In the genomic region with DNA sequence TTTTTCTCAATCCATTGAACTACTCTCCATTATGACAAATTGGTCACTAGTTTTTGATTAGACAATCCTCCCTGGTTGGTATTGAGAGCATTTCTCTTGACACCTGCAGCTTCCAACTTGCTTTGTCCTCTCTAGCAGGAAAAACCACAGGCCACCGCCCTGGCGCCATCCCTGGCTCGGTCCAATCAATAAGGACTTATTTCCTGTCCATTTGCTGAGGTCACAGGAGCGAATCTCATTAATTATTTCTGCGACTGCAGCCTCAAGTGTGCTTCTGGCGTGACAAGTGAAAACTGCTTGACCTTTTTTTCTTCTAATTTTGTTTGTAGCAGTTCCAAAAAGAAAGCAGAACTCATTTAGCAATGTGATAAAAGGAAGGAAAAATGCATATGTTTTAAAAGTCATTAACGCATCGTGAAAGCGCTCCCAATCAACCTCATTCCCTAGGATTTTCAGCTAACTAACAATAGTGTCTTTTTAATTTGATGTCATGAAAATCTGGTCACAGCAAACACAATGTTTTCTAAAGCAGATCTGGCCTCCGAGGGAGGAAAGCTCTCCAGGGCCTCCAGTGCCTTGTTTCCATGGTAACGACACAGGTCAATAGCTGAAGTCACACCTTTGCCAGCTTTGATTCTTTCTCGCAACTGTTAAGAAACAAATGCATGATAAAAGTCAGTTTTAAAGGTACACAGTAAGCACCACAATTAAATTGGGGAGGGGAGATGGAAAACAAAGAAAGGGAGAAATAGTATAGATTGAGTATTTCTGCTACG, we compare ENCODE assay signal across 12 cellular contexts. TPM values are rescaled to one million over a fixed set of nuclear protein-coding genes. Genes with fewer than 3 reads are reported as not detected.
DNase-seq lines count a peak whose midpoint lies in the region; ATAC-seq and TF ChIP-seq lines count a peak whose summit lies in the region.
"Had no signal": no experiment of that assay in that cellular context is flagged by ENCODE, and none has a peak within 500 bp of the region (broad histone marks: within the 10 kb centered on the region; RNA-seq: fewer than 3 reads in every experiment).

No MANE protein-coding gene starts in this region.

- peak; percentile 60 for TF ChIP-seq EP300 in neural cell (conservative IDR thresholded peaks at IDR 0.05; ENCODE audit: poor library complexity, severe bottlenecking)

- peak overlapping the region; percentile 3 for H3K27ac ChIP-seq in ectodermal cell (ENCODE audit: insufficient read depth, low read depth, low read length, poor library complexity, severe bottlenecking)
- H3K27ac ChIP-seq in neural cell (ENCODE audit: low read length), result peak overlapping the region; percentile 88
- H3K27ac ChIP-seq in vagina, result no peak overlapping the region
- H3K27ac ChIP-seq: BLaER1 treated with 17β-estradiol and CSF1 and Interleukin-3, amounts not matched to agents 10 nM and 100 nM had no signal

- peaks cover 14% of the 10 kb centered on the region for H3K4me1 ChIP-seq in ectodermal cell (ENCODE audit: control insufficient read depth, insufficient read depth, low read length)
- no peaks in the 10 kb centered on the region for H3K4me1 ChIP-seq in vagina
- H3K4me1 ChIP-seq: BLaER1 treated with 17β-estradiol and CSF1 and Interleukin-3, amounts not matched to agents 10 nM and 100 nM had no signal

- H3K79me2 ChIP-seq in neural cell (replicated peaks; ENCODE audit: insufficient read depth, low read length), result no peaks in the 10 kb centered on the region

- no peak for ATAC-seq in GM18519 (IDR thresholded peaks at IDR 0.05; ENCODE audit: low FRiP score, unreplicated experiment)

- peak overlapping the region; percentile 76 for H3K4me2 ChIP-seq in neural cell (ENCODE audit: low read length)
- H3K4me2 ChIP-seq: BLaER1 treated with 17β-estradiol and CSF1 and Interleukin-3, amounts not matched to agents 10 nM and 100 nM had no signal

- H3K9me2 ChIP-seq in neural cell (ENCODE audit: insufficient read depth, low read length), result no peaks in the 10 kb centered on the region

- peak overlapping the region; percentile 23 for H2AFZ ChIP-seq in neural cell (ENCODE audit: low read depth, low read length)

- H3K9ac ChIP-seq in neural cell (ENCODE audit: low read length), result peak overlapping the region; percentile 62
- H3K9ac ChIP-seq: BLaER1 treated with 17β-estradiol and CSF1 and Interleukin-3, amounts not matched to agents 10 nM and 100 nM had no signal

- no peak for TF ChIP-seq CTCF in neural cell (IDR thresholded peaks at IDR 0.05; ENCODE audit: poor library complexity, severe bottlenecking)
- TF ChIP-seq CTCF in vagina (IDR thresholded peaks at IDR 0.05), result no peak

- H3K36me3 ChIP-seq in H7 (replicated peaks; ENCODE audit: control insufficient read depth, insufficient read depth, low read length), result no peaks in the 10 kb centered on the region
- no peaks in the 10 kb centered on the region for H3K36me3 ChIP-seq in ectodermal cell (ENCODE audit: control insufficient read depth, insufficient read depth, low read length)
- no peaks in the 10 kb centered on the region for H3K36me3 ChIP-seq in neural cell (ENCODE audit: insufficient read depth, low read length)
- H3K36me3 ChIP-seq in vagina, result no peaks in the 10 kb centered on the region
- H3K36me3 ChIP-seq: BLaER1 treated with 17β-estradiol and CSF1 and Interleukin-3, amounts not matched to agents 10 nM and 100 nM had no signal

- WGBS in ectodermal cell, 2 experiments, result 68 to 69% methylated on average over 10 to 13 of the region's 13 CpGs

- H3K4me3 ChIP-seq in H7 (ENCODE audit: insufficient read depth, low read depth, low read length), result no peak overlapping the region
- no peak overlapping the region for H3K4me3 ChIP-seq in ectodermal cell (ENCODE audit: insufficient read depth, low read depth, low read length)
- H3K4me3 ChIP-seq in neural cell (ENCODE audit: low read length), result peak overlapping the region; percentile 49
- no peak overlapping the region for H3K4me3 ChIP-seq in vagina
- H3K4me3 ChIP-seq: BLaER1 treated with 17β-estradiol and CSF1 and Interleukin-3, amounts not matched to agents 10 nM and 100 nM had no signal

- H3K9me3 ChIP-seq in ectodermal cell (ENCODE audit: control insufficient read depth, low read length) (no peaks in the 10 kb centered on the region), neural cell (ENCODE audit: low read length) (no peaks in the 10 kb centered on the region), vagina (no peaks in the 10 kb centered on the region)
- H3K9me3 ChIP-seq: BLaER1 treated with 17β-estradiol and CSF1 and Interleukin-3, amounts not matched to agents 10 nM and 100 nM had no signal

- DNase-seq in H7 (peak; percentile 78), NCI-H2196 (lab: John Stamatoyannopoulos, UW; ENCODE audit: unreplicated experiment) (peak; percentile 98), SIG-M5 treated with dmso at 0.1 percent for 504 hours (lab: John Stamatoyannopoulos, UW; ENCODE audit: unreplicated experiment) (no peak), vagina (ENCODE audit: extremely low spot score in 2 of 2) (no peak)
- no peak for DNase-seq in activated CD4-positive, CD25-positive, alpha-beta regulatory T cell (lab: John Stamatoyannopoulos, UW)
- DNase-seq: NCI-H226; occipital lobe; stimulated activated CD4-positive, alpha-beta T cell treated with anti-CD3 and anti-CD28 coated beads, Interleukin-4, amount 100 ng/mL, for 1 hour had no signal

- no peaks in the 10 kb centered on the region for H4K20me1 ChIP-seq in neural cell (ENCODE audit: insufficient read depth)

- intact Hi-C loops in vagina (cut with DNase I), result no loop called here

- TF ChIP-seq RAD21 in neural cell (conservative IDR thresholded peaks at IDR 0.05), result no peak

- no peaks in the 10 kb centered on the region for H3F3A ChIP-seq in neural cell (ENCODE audit: insufficient read depth, low read length, poor library complexity, severe bottlenecking)

- no peak for TF ChIP-seq POLR2A in vagina (IDR thresholded peaks at IDR 0.05)

- H3K27me3 ChIP-seq in H7 (ENCODE audit: control insufficient read depth, insufficient read depth, low read length), result no peaks in the 10 kb centered on the region
- no peaks in the 10 kb centered on the region for H3K27me3 ChIP-seq in ectodermal cell (ENCODE audit: control insufficient read depth, insufficient read depth, low read length, poor library complexity, severe bottlenecking)
- H3K27me3 ChIP-seq in neural cell (ENCODE audit: insufficient read depth, low read depth, low read length), result no peaks in the 10 kb centered on the region
- H3K27me3 ChIP-seq in vagina, result no peaks in the 10 kb centered on the region
- H3K27me3 ChIP-seq: BLaER1 treated with 17β-estradiol and CSF1 and Interleukin-3, amounts not matched to agents 10 nM and 100 nM had no signal

TF ChIP-seq in neural cell, 6 proteins besides CTCF, POLR2A, EP300 and RAD21:
- TF ChIP-seq EZH2 (IDR thresholded peaks at IDR 0.05; ENCODE audit: borderline replicate concordance, insufficient read depth, low read length, poor library complexity, severe bottlenecking), result no peak
- TF ChIP-seq SMC3 (conservative IDR thresholded peaks at IDR 0.05; ENCODE audit: poor library complexity), result peak; percentile 33
- TF ChIP-seq TAF1 (IDR thresholded peaks at IDR 0.05; ENCODE audit: low read depth), result no peak
- TF ChIP-seq, protein P1, sequence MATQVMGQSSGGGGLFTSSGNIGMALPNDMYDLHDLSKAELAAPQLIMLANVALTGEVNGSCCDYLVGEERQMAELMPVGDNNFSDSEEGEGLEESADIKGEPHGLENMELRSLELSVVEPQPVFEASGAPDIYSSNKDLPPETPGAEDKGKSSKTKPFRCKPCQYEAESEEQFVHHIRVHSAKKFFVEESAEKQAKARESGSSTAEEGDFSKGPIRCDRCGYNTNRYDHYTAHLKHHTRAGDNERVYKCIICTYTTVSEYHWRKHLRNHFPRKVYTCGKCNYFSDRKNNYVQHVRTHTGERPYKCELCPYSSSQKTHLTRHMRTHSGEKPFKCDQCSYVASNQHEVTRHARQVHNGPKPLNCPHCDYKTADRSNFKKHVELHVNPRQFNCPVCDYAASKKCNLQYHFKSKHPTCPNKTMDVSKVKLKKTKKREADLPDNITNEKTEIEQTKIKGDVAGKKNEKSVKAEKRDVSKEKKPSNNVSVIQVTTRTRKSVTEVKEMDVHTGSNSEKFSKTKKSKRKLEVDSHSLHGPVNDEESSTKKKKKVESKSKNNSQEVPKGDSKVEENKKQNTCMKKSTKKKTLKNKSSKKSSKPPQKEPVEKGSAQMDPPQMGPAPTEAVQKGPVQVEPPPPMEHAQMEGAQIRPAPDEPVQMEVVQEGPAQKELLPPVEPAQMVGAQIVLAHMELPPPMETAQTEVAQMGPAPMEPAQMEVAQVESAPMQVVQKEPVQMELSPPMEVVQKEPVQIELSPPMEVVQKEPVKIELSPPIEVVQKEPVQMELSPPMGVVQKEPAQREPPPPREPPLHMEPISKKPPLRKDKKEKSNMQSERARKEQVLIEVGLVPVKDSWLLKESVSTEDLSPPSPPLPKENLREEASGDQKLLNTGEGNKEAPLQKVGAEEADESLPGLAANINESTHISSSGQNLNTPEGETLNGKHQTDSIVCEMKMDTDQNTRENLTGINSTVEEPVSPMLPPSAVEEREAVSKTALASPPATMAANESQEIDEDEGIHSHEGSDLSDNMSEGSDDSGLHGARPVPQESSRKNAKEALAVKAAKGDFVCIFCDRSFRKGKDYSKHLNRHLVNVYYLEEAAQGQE (IDR thresholded peaks at IDR 0.05; ENCODE audit: borderline replicate concordance), result peak; percentile 42
- no peak for TF ChIP-seq POLR2AphosphoS5 (IDR thresholded peaks at IDR 0.05)
- no peak for TF ChIP-seq MXI1 (conservative IDR thresholded peaks at IDR 0.05; ENCODE audit: poor library complexity, severe bottlenecking)

RNA-seq across cellular contexts. Expression of a gene that starts 39.0 kb away (rescaled TPM):
- 24.5 and 24.9 TPM in 2 replicates for total RNA-seq in H7 (2014; rRNA removed; shearing (Covaris generic))
- polyA plus RNA-seq in ectodermal cell (2013, experiment 1 of 4), result 13.5 TPM
- polyA plus RNA-seq in ectodermal cell (2013, experiment 2 of 4), result 16.2 TPM
- 8.1 TPM for polyA plus RNA-seq in ectodermal cell (2013, experiment 3 of 4)
- 8.5 TPM for polyA plus RNA-seq in ectodermal cell (2013, experiment 4 of 4)
- 5.7 and 6.0 TPM in 2 replicates for polyA plus RNA-seq in neural cell
- polyA minus RNA-seq in neural cell, result 17.3 and 17.7 TPM in 2 replicates
- total RNA-seq in vagina, result 2.0 TPM

Comparison
In these comparisons a context has a peak if more than half of its experiments do, and no peak if none do; other contexts are left out.
1. DNase-seq: peak in H7 (single experiment) and NCI-H2196 (single experiment); none in SIG-M5 treated with dmso at 0.1 percent for 504 hours (single experiment), activated CD4-positive, CD25-positive, alpha-beta regulatory T cell (0 of 4) and vagina (0 of 2).